ENCODE assay signal across 8 cellular contexts in genomic region chr3:50567386-50568182, GRCh38. TPM values are rescaled to one million over a fixed set of nuclear protein-coding genes. Genes with fewer than 3 reads are reported as not detected.
DNase-seq lines count a peak whose midpoint lies in the region; ATAC-seq and TF ChIP-seq lines count a peak whose summit lies in the region.

Gene C3orf18 (minus strand): TSS chr3:50567747. CDS start chr3:50565699, 2,048 bp downstream.

- peak within 1 kb of the TSS; percentile 50 for H3K9ac ChIP-seq in smooth muscle cell (ENCODE audit: low read depth)

- H3K27ac Mint-ChIP-seq in WTC11 = peak within 1 kb of the TSS; percentile 91
- H3K27ac Mint-ChIP-seq in immature natural killer cell = peak within 1 kb of the TSS; percentile 94 to 99 (median 97)

- peak within 1 kb of the TSS; percentile 50 to 57 for H3K4me3 ChIP-seq in cardiac fibroblast (replicated peaks in 1 of 2; ENCODE audit: low read depth in 2 of 2, low read length in 2 of 2)
- peak within 1 kb of the TSS; percentile 69 for H3K4me3 ChIP-seq in smooth muscle cell

- peaks cover 3% of the 10 kb centered on the region for H3K4me1 ChIP-seq in smooth muscle cell (ENCODE audit: low read depth)

- H3K79me2 ChIP-seq in smooth muscle cell (ENCODE audit: low read depth) = peaks cover 6% of the 10 kb centered on the region

- peak within 1 kb of the TSS; percentile 27 for H3K27ac ChIP-seq in smooth muscle cell (ENCODE audit: low read depth)

- peak within 1 kb of the TSS; percentile 88 for H3K4me2 ChIP-seq in smooth muscle cell

- no peaks in the 10 kb centered on the region for H3K27me3 ChIP-seq in smooth muscle cell (ENCODE audit: low read depth)

- peak within 1 kb of the TSS; percentile 86 for H2AFZ ChIP-seq in smooth muscle cell (ENCODE audit: low read depth)

- no peaks in the 10 kb centered on the region for H4K20me1 ChIP-seq in smooth muscle cell (ENCODE audit: low read depth)

- H3K27me3 Mint-ChIP-seq in WTC11 (ENCODE audit: low read depth) = peaks cover 17% of the 10 kb centered on the region
- H3K27me3 Mint-ChIP-seq in immature natural killer cell (ENCODE audit: low read depth in 3 of 3) = peaks cover 2 to 8% (median 2%) of the 10 kb centered on the region in 3 donors

- POLR2A ChIA-PET in WTC11 (lab: Charles Lee) = interaction anchor here (0.6 to 0.7 kb wide), 2 partner anchors 12 to 230 kb away, joined by 3 to 4 read pairs; no protein-coding TSS in a partner anchor

- H3K4me1 Mint-ChIP-seq in WTC11 (peaks cover 17% of the 10 kb centered on the region), immature natural killer cell (peaks cover 48 to 51% of the 10 kb centered on the region in 2 donors)

- DNase-seq in NCI-H2029 (lab: John Stamatoyannopoulos, UW) (peak; percentile 60), WTC11 (ENCODE audit: low spot score) (peak; percentile 93), cardiac fibroblast (ENCODE audit: low read depth in 2 of 2) (peak; percentile 91 to 93), immature natural killer cell (peak; percentile 92 to 93 (median 92)), smooth muscle cell (lab: John Stamatoyannopoulos, UW; ENCODE audit: unreplicated experiment) (peak; percentile 81), HPDE6-E6E7 (ENCODE audit: extremely low spot score) (no peak)

- H3K9me3 ChIP-seq in smooth muscle cell (replicated peaks; ENCODE audit: low read depth) = no peaks in the 10 kb centered on the region

- ATAC-seq in GM18498 (IDR thresholded peaks at IDR 0.05; ENCODE audit: unreplicated experiment) = peak; percentile 79
- ATAC-seq in HG02884 (IDR thresholded peaks at IDR 0.05; ENCODE audit: unreplicated experiment) = peak; percentile 85
- ATAC-seq in WTC11 = peak; percentile 81

- no peaks in the 10 kb centered on the region for H3K36me3 ChIP-seq in smooth muscle cell (ENCODE audit: low read depth)

- CTCF ChIA-PET in WTC11 (lab: Charles Lee) = interaction anchor here (0.5 to 1.9 kb wide), 18 partner anchors 10 to 321 kb away, joined by 3 to 22 read pairs (median 4); partner anchors contain the start of genes CISH, CYB561D2, MAPKAPK3 and NPRL2

- no peak for TF ChIP-seq CTCF in WTC11 (IDR thresholded peaks at IDR 0.05)
- no peak for TF ChIP-seq CTCF in cardiac fibroblast (IDR thresholded peaks at IDR 0.05; ENCODE audit: low read depth, low read length)
- no peak for TF ChIP-seq CTCF in smooth muscle cell (IDR thresholded peaks at IDR 0.05; ENCODE audit: borderline replicate concordance, insufficient read depth, poor library complexity, severe bottlenecking)

- H3K36me3 Mint-ChIP-seq in WTC11 = no peaks in the 10 kb centered on the region
- H3K36me3 Mint-ChIP-seq in immature natural killer cell = peaks cover 0 to 4% (median 0%) of the 10 kb centered on the region in 3 donors

- 5% methylated on average over 42 of the region's 54 CpGs for WGBS in smooth muscle cell (ENCODE audit: low lambda C conversion rate)

- H3F3A ChIP-seq in smooth muscle cell (ENCODE audit: low read depth) = peaks cover 4% of the 10 kb centered on the region

- H3K4me3 Mint-ChIP-seq in WTC11 (peak within 1 kb of the TSS; percentile 96), immature natural killer cell (peak within 1 kb of the TSS; percentile 87 to 96 (median 94))

- H3K9me3 Mint-ChIP-seq in WTC11 (no peaks in the 10 kb centered on the region), immature natural killer cell (no peaks in the 10 kb centered on the region)

TF ChIP-seq in WTC11, 78 proteins besides CTCF, POLR2A, EP300 and RAD21:
- TF ChIP-seq ZNF425 (CRISPR knock-in tag; conservative IDR thresholded peaks at IDR 0.05) (no peak), GTF2I (CRISPR knock-in tag; conservative IDR thresholded peaks at IDR 0.05) (peak; percentile 96), RORB (CRISPR knock-in tag; IDR thresholded peaks at IDR 0.05) (no peak), USF2 (CRISPR knock-in tag; IDR thresholded peaks at IDR 0.05) (peak; percentile 18; the same call in 1 of the 2 replicates), ETV6 (CRISPR knock-in tag; IDR thresholded peaks at IDR 0.05) (no peak), ZBTB21 (CRISPR knock-in tag; IDR thresholded peaks at IDR 0.05; ENCODE audit: borderline replicate concordance) (0 out of 2 replicates have a peak, but pooled peaks have one; percentile 32), CBFB (CRISPR knock-in tag; IDR thresholded peaks at IDR 0.05; ENCODE audit: low read depth) (peak; percentile 79; the same call in 1 of the 2 replicates), SP1 (CRISPR knock-in tag; conservative IDR thresholded peaks at IDR 0.05) (peak; percentile 91), RELA (CRISPR knock-in tag; IDR thresholded peaks at IDR 0.05; ENCODE audit: borderline replicate concordance) (peak; percentile 15; the same call in 1 of the 2 replicates), MAX (CRISPR knock-in tag; IDR thresholded peaks at IDR 0.05) (peak; percentile 68; the same call in 1 of the 2 replicates), ARID4B (CRISPR knock-in tag; IDR thresholded peaks at IDR 0.05; ENCODE audit: borderline replicate concordance) (peak; percentile 24; the same call in 1 of the 2 replicates), ZNF138 (CRISPR knock-in tag; conservative IDR thresholded peaks at IDR 0.05) (0 out of 2 replicates have a peak, but pooled peaks have one; percentile 33), NFYB (CRISPR knock-in tag; conservative IDR thresholded peaks at IDR 0.05; ENCODE audit: low read depth) (peak; percentile 98)
- TF ChIP-seq, protein P1, sequence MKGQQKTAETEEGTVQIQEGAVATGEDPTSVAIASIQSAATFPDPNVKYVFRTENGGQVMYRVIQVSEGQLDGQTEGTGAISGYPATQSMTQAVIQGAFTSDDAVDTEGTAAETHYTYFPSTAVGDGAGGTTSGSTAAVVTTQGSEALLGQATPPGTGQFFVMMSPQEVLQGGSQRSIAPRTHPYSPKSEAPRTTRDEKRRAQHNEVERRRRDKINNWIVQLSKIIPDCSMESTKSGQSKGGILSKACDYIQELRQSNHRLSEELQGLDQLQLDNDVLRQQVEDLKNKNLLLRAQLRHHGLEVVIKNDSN (CRISPR knock-in tag; IDR thresholded peaks at IDR 0.05) = no peak

RNA-seq across cellular contexts. Expression of gene C3orf18, which starts in this region (rescaled TPM):
- total RNA-seq in WTC11 (2021) (11.5 to 14.0 TPM (median 12.1 TPM) in 3 replicates), smooth muscle cell (6.6 and 8.7 TPM in 2 replicates)
- polyA plus RNA-seq in immature natural killer cell (10 to 100 TPM in 2 of 3 donors, 1 to 10 TPM in 1; 8.8 to 28.8 (median 11.5) TPM), smooth muscle cell (18.9 and 20.0 TPM in 2 replicates)
